Comparison of ENCODE assay signal across 8 cellular contexts in the genomic region with DNA sequence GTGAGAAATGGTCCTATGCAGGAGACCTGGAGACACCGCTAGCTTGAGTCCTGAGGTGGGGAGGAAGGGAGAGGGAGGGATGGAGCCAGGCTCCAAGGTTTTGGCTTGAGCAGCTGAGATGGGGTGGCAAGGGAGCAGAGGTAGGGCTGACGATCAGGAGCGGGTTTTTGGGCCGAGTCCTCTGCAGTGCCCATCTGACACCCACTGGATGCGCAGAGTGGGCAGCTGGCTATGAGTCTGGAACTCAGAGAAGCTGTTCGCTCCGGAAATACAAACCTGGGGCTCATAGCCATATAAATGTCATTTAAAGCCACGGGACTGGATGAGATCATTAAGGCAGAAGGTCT. TPM values are rescaled to one million over a fixed set of nuclear protein-coding genes. Genes with fewer than 3 reads are reported as not detected.
DNase-seq lines count a peak whose midpoint lies in the region; ATAC-seq and TF ChIP-seq lines count a peak whose summit lies in the region.

No MANE protein-coding gene starts in this region.

- ATAC-seq in body of pancreas (no peak), lung (ENCODE audit: insufficient read depth, low FRiP score) (no peak), upper lobe of right lung (no peak)

- TF ChIP-seq CTCF in body of pancreas (IDR thresholded peaks at IDR 0.05) (no peak), lung (IDR thresholded peaks at IDR 0.05; ENCODE audit: control extremely low read depth, extremely low read depth) (no peak), upper lobe of right lung (IDR thresholded peaks at IDR 0.05) (no peak)

- DNase-seq in activated naive CD4-positive, alpha-beta T cell treated with anti-CD3 and anti-CD28 coated beads, Interleukin-2, amount 10 ng/mL, durations not matched to agents 7 days and 5 days, result no peak
- no peak for DNase-seq in activated naive CD4-positive, alpha-beta T cell (lab: John Stamatoyannopoulos, UW)
- DNase-seq in body of pancreas (no peak), lung (ENCODE audit: low spot score) (no peak), upper lobe of right lung (no peak), SKM-1 (lab: John Stamatoyannopoulos, UW; ENCODE audit: unreplicated experiment) (no peak), NAMALWA (ENCODE audit: low spot score) (no peak)
- no peak for DNase-seq in effector CD4-positive, alpha-beta T cell

- H3K9me3 ChIP-seq in body of pancreas (no peaks in the 10 kb centered on the region), lung (ENCODE audit: control insufficient read depth in 2 of 2, insufficient read depth in 1 of 2, low read length in 1 of 2) (no peaks in the 10 kb centered on the region), upper lobe of right lung (no peaks in the 10 kb centered on the region)

- peaks cover 45% of the 10 kb centered on the region for H3K4me1 Mint-ChIP-seq in activated naive CD4-positive, alpha-beta T cell treated with anti-CD3 and anti-CD28 coated beads, Interleukin-2, amount 10 ng/mL, durations not matched to agents 7 days and 5 days

- CTCF ChIA-PET in activated naive CD4-positive, alpha-beta T cell treated with anti-CD3 and anti-CD28 coated beads, Interleukin-2, amount 10 ng/mL, durations not matched to agents 7 days and 5 days (lab: Charles Lee), result interaction anchor here (0.9 to 1.9 kb wide), 5 partner anchors 9 to 150 kb away, joined by 3 to 8 read pairs (median 4); no protein-coding TSS in a partner anchor

- H3K4me3 Mint-ChIP-seq in activated naive CD4-positive, alpha-beta T cell treated with anti-CD3 and anti-CD28 coated beads, Interleukin-2, amount 10 ng/mL, durations not matched to agents 7 days and 5 days, result peak overlapping the region; percentile 72

- 18 to 19% methylated on average over 8 of the region's 8 CpGs for WGBS in body of pancreas, 2 donors
- 30 to 34% methylated on average over 8 of the region's 8 CpGs for WGBS in lung, 2 donors

- peaks cover 7% of the 10 kb centered on the region for H3K27me3 Mint-ChIP-seq in activated naive CD4-positive, alpha-beta T cell treated with anti-CD3 and anti-CD28 coated beads, Interleukin-2, amount 10 ng/mL, durations not matched to agents 7 days and 5 days

- H3K27ac Mint-ChIP-seq in activated naive CD4-positive, alpha-beta T cell treated with anti-CD3 and anti-CD28 coated beads, Interleukin-2, amount 10 ng/mL, durations not matched to agents 7 days and 5 days, result peak overlapping the region; percentile 96

- H3K4me3 ChIP-seq in body of pancreas (no peak overlapping the region), lung (no peak overlapping the region), upper lobe of right lung (peak overlapping the region; percentile 88)

- H3K9me3 Mint-ChIP-seq in activated naive CD4-positive, alpha-beta T cell treated with anti-CD3 and anti-CD28 coated beads, Interleukin-2, amount 10 ng/mL, durations not matched to agents 7 days and 5 days, result no peaks in the 10 kb centered on the region

- H3K27ac ChIP-seq in body of pancreas, result peak overlapping the region; percentile 97 to 100 (median 98)
- H3K27ac ChIP-seq in lung (ENCODE audit: low read depth in 1 of 2, low read length in 1 of 2), result peak overlapping the region; percentile 29 to 54
- peak overlapping the region; percentile 49 for H3K27ac ChIP-seq in upper lobe of right lung

- no peaks in the 10 kb centered on the region for H3K36me3 Mint-ChIP-seq in activated naive CD4-positive, alpha-beta T cell treated with anti-CD3 and anti-CD28 coated beads, Interleukin-2, amount 10 ng/mL, durations not matched to agents 7 days and 5 days

- no peak for TF ChIP-seq POLR2A in body of pancreas (IDR thresholded peaks at IDR 0.05)

- intact Hi-C loops in body of pancreas (cut with DNase I), result no loop called here
- intact Hi-C loops in upper lobe of right lung (cut with DNase I), result no loop called here

- H3K4me1 ChIP-seq in body of pancreas (peaks cover 18% of the 10 kb centered on the region), lung (ENCODE audit: control insufficient read depth in 2 of 2, insufficient read depth in 2 of 2, low read length in 2 of 2) (peaks cover 3 to 15% of the 10 kb centered on the region in 2 donors), upper lobe of right lung (peaks cover 27% of the 10 kb centered on the region)

- H3K36me3 ChIP-seq in body of pancreas (replicated peaks in 1 of 2; ENCODE audit: insufficient read depth in 1 of 2, low read depth in 2 of 2), result no peaks in the 10 kb centered on the region
- peaks cover 0 to 6% of the 10 kb centered on the region in 2 donors for H3K36me3 ChIP-seq in lung (ENCODE audit: control insufficient read depth in 2 of 2, insufficient read depth in 2 of 2, low read length in 2 of 2)
- no peaks in the 10 kb centered on the region for H3K36me3 ChIP-seq in upper lobe of right lung

- no peaks in the 10 kb centered on the region for H3K27me3 ChIP-seq in body of pancreas
- no peaks in the 10 kb centered on the region for H3K27me3 ChIP-seq in lung (ENCODE audit: control insufficient read depth, insufficient read depth)
- H3K27me3 ChIP-seq in upper lobe of right lung, result no peaks in the 10 kb centered on the region

RNA-seq across cellular contexts. Expression of gene MAFF, which starts 0.5 kb away (rescaled TPM):
- total RNA-seq in body of pancreas, result 10 to 100 TPM; 16.9 to 35.6 TPM
- 10 to 100 TPM; 30.0 to 43.9 TPM for total RNA-seq in lung
- polyA plus RNA-seq in lung, result 10 to 100 TPM; 36.3 to 57.8 TPM
- total RNA-seq in upper lobe of right lung, result 48.9 TPM

RNA-seq across cellular contexts. Expression of gene PLA2G6, which starts 19.7 kb away (rescaled TPM):
- total RNA-seq in body of pancreas, result 10 to 100 TPM; 41.5 to 68.0 TPM
- 10 to 100 TPM; 36.8 to 73.5 TPM for total RNA-seq in lung
- polyA plus RNA-seq in lung, result 10 to 100 TPM; 11.9 to 37.8 TPM
- 52.4 TPM for total RNA-seq in upper lobe of right lung

Comparison
In these comparisons a context has a peak if more than half of its experiments do, and no peak if none do; other contexts are left out.
1. H3K27ac ChIP-seq: peak in every context shown above with its lines; median percentile 98 in body of pancreas; 49 in upper lobe of right lung; 42 in lung.